In the genomic region with DNA sequence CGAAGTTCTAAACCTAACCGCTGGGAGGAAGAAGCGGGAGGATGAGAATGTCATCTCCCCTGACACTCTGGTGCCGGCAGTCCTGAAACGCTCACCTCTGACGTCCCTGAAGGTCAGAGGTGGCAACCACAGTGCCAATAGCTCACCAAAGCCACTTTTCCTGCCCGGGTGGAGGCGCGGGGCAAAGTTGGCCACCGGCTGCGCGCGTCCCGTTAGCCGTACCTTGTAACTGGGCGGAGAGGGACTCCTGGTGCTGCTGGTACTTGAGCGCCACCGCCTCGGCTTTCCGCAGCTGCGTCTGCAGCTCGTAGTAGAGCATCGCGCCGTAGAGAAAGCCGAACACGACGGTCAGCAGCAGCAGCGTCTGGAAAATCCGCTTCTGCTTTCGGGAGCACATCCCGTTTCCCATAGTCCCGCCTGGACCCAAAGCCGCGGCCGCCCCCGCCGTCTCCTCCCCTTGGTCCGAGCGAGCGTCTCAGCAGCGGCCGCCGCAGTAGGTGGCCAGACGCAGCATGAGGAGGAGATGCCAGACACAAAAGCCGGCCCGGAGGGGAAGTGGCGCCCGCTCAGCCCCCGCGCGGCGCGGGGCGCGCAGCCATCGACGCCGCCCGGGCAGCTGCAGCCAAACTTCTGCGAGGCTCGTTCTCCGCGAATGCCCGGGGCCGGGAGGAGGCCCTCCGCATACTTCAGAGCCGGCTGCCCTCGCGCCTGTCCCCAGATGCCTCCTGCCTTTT, we compare ENCODE assay signal across 8 cellular contexts. TPM values are rescaled to one million over a fixed set of nuclear protein-coding genes. Genes with fewer than 3 reads are reported as not detected.
DNase-seq lines count a peak whose midpoint lies in the region; ATAC-seq and TF ChIP-seq lines count a peak whose summit lies in the region.

No MANE protein-coding gene starts in this region.

- H3K9me3 ChIP-seq in right cardiac atrium (ENCODE audit: control insufficient read depth, low read length), result no peaks in the 10 kb centered on the region
- H3K9me3 ChIP-seq in prostate gland, result no peaks in the 10 kb centered on the region

- H3K4me3 ChIP-seq in right cardiac atrium (ENCODE audit: low read length) (peak overlapping the region; percentile 64), prostate gland (peak overlapping the region; percentile 65 to 70)

- WGBS in right cardiac atrium, result under 1% methylated on average over 70 of the region's 70 CpGs
- under 1% methylated on average over 57 of the region's 70 CpGs for WGBS in prostate gland

- peak in 1 of 4 experiments; percentile 23 for TF ChIP-seq CTCF in prostate gland (IDR thresholded peaks at IDR 0.05)

- H3K4me1 ChIP-seq in right cardiac atrium (ENCODE audit: control insufficient read depth, insufficient read depth, low read length) (no peaks in the 10 kb centered on the region), prostate gland (replicated peaks) (no peaks in the 10 kb centered on the region)

- H3K27me3 ChIP-seq in right cardiac atrium (ENCODE audit: control insufficient read depth, insufficient read depth), result no peaks in the 10 kb centered on the region
- H3K27me3 ChIP-seq in prostate gland (replicated peaks; ENCODE audit: insufficient read depth), result no peaks in the 10 kb centered on the region

- H3K36me3 ChIP-seq in prostate gland, result no peaks in the 10 kb centered on the region

- TF ChIP-seq POLR2A in prostate gland (IDR thresholded peaks at IDR 0.05), result no peak

- H3K27ac ChIP-seq in right cardiac atrium (ENCODE audit: low read length), result peak overlapping the region; percentile 96
- peak overlapping the region; percentile 87 to 89 for H3K27ac ChIP-seq in prostate gland

- DNase-seq in GM04504 (ENCODE audit: low read depth) (peak; percentile 44), HT-29 (ENCODE audit: low spot score) (peak; percentile 65), RPMI7951 (ENCODE audit: low read depth) (peak; percentile 85), anterior cingulate cortex (lab: John Stamatoyannopoulos, UW) (peak in 54 of 58 donors; percentile 16 to 83 (median 63)), right cardiac atrium (peak; percentile 71 to 88 (median 86)), prostate gland (ENCODE audit: low spot score) (peak; percentile 31), T-helper 9 cell (no peak)

- intact Hi-C loops in right cardiac atrium (cut with DNase I) (loop anchor here in 1 of 4 donors (5.0 kb wide), 1 partner anchor 43 kb away; no protein-coding TSS in a partner anchor), prostate gland (cut with DNase I) (loop anchor here (2.0 to 5.0 kb wide), 2 partner anchors 38 to 70 kb away; no protein-coding TSS in a partner anchor)

- ATAC-seq in GM21526 (IDR thresholded peaks at IDR 0.05; ENCODE audit: low FRiP score, unreplicated experiment), result peak; percentile 35
- ATAC-seq in right cardiac atrium, result peak; percentile 53 to 56

RNA-seq across cellular contexts. Expression of gene GOLIM4, which starts 0.7 kb away (rescaled TPM):
- total RNA-seq in HT-29 (2014; rRNA removed; shearing (Covaris generic)), result 20.2 and 21.4 TPM in 2 replicates
- 57.0 and 63.3 TPM in 2 replicates for total RNA-seq in RPMI7951 (2014; rRNA removed; shearing (Covaris generic))
- total RNA-seq in right cardiac atrium (10 to 100 TPM; 62.3 to 73.7 (median 67.1) TPM), prostate gland (10 to 100 TPM; 22.3 to 25.5 TPM)
- 33.5 TPM for polyA plus RNA-seq in right cardiac atrium
